Comparison of ENCODE assay signal across 26 cellular contexts in genomic region chr2:168237741-168238140, GRCh38. TPM values are rescaled to one million over a fixed set of nuclear protein-coding genes. Genes with fewer than 3 reads are reported as not detected.
DNase-seq lines count a peak whose midpoint lies in the region; ATAC-seq and TF ChIP-seq lines count a peak whose summit lies in the region.
"Had no signal": no experiment of that assay in that cellular context is flagged by ENCODE, and none has a peak within 500 bp of the region (broad histone marks: within the 10 kb centered on the region; RNA-seq: fewer than 3 reads in every experiment).

No MANE protein-coding gene starts in this region.

- H3K79me2 ChIP-seq in GM23248 (ENCODE audit: insufficient read depth) = peaks cover 65% of the 10 kb centered on the region

- in situ Hi-C loops in GM23248 (cut with MboI) = no loop called here

- no peaks in the 10 kb centered on the region for H3K9me2 ChIP-seq in GM23248 (ENCODE audit: insufficient read depth)

- H3K4me2 ChIP-seq in GM23248 (ENCODE audit: unreplicated experiment) = no peak overlapping the region

- TF ChIP-seq CTCF in fibroblast of the aortic adventitia (IDR thresholded peaks at IDR 0.05; ENCODE audit: insufficient read depth, low read length) = no peak
- TF ChIP-seq CTCF in type B pancreatic cell (conservative IDR thresholded peaks at IDR 0.05) = no peak

- H3K4me1 ChIP-seq in GM23248 (ENCODE audit: insufficient read depth) (peaks cover 20% of the 10 kb centered on the region), adipocyte (ENCODE audit: control insufficient read depth, insufficient read depth, low read length) (peaks cover 18% of the 10 kb centered on the region)
- H3K4me1 ChIP-seq: psoas muscle, tibial nerve had no signal

- no peaks in the 10 kb centered on the region for H3K27me3 Mint-ChIP-seq in T-helper 2 cell treated with Interferon-gamma antibody and Interleukin-4, amounts not matched to agents 5 μg/mL and 100 μg/mL, for 36 hours (ENCODE audit: low read depth)
- H3K27me3 Mint-ChIP-seq in type B pancreatic cell = no peaks in the 10 kb centered on the region
- H3K27me3 Mint-ChIP-seq: activated naive CD4-positive, alpha-beta T cell treated with anti-CD3 and anti-CD28 coated beads, Interleukin-2, amount 50 U/mL, for 24 hours; B cell; CD4-positive, alpha-beta memory T cell; natural killer cell treated with Interleukin-12 subunit alpha and Interleukin-12 subunit beta and Interleukin-15 and Interleukin-18, amount 100 ng/mL, for 72 hours had no signal

- no peaks in the 10 kb centered on the region for H3K9me3 ChIP-seq in GM23248 (ENCODE audit: low read depth)
- no peaks in the 10 kb centered on the region for H3K9me3 ChIP-seq in adipocyte (ENCODE audit: control insufficient read depth, low read length)
- H3K9me3 ChIP-seq: psoas muscle, sigmoid colon, SJSA1, tibial nerve had no signal

- WGBS in GM23248 (ENCODE audit: low coverage in 1 of 2, low lambda C conversion rate in 2 of 2, missing lambda C conversion rate in 2 of 2), 2 experiments = 36 to 39% methylated on average over 1 of the region's 1 CpG

- no peaks in the 10 kb centered on the region for H3K36me3 ChIP-seq in GM23248 (ENCODE audit: low read depth)
- H3K36me3 ChIP-seq in adipocyte (ENCODE audit: control insufficient read depth, insufficient read depth, low read length, severe bottlenecking) = no peaks in the 10 kb centered on the region
- H3K36me3 ChIP-seq: sigmoid colon, tibial nerve had no signal

- DNase-seq in AG08396 (ENCODE audit: low spot score) = peak; percentile 33
- peak; percentile 38 for DNase-seq in GM23248
- DNase-seq in adipocyte (ENCODE audit: low read depth) = peak; percentile 65
- DNase-seq in fibroblast of the aortic adventitia (ENCODE audit: low read depth) = peak; percentile 43
- no peak for DNase-seq in T-helper 2 cell treated with Interferon-gamma antibody and Interleukin-4, amounts not matched to agents 5 μg/mL and 100 μg/mL, for 36 hours (ENCODE audit: low spot score)
- DNase-seq in type B pancreatic cell (ENCODE audit: extremely low spot score, unreplicated experiment) = no peak
- DNase-seq: activated CD4-positive, alpha-beta T cell treated with anti-CD3 and anti-CD28 coated beads, Interleukin-2, amount 50 U/mL, for 1 hour; amygdala; CD4-positive, alpha-beta memory T cell; effector CD8-positive, alpha-beta T cell; erythroblast; NCI-H146; NCI-H748 treated with DMSO at 0.1 percent for 48 hours; occipital lobe; psoas muscle; sigmoid colon; stimulated activated CD4-positive, alpha-beta T cell treated with anti-CD3 and anti-CD28 coated beads, Interleukin-4, amount 100 ng/mL, for 1 hour had no signal

- H3K4me3 ChIP-seq in GM23248 (no peak overlapping the region), adipocyte (ENCODE audit: low read length) (no peak overlapping the region), fibroblast of the aortic adventitia (ENCODE audit: low read depth, low read length) (no peak overlapping the region)
- H3K4me3 ChIP-seq: lung, psoas muscle, sigmoid colon, SJSA1, tibial nerve had no signal

- no peaks in the 10 kb centered on the region for H4K20me1 ChIP-seq in GM23248 (ENCODE audit: insufficient read depth)

- peaks cover 30% of the 10 kb centered on the region for H3K4me1 Mint-ChIP-seq in T-helper 2 cell treated with Interferon-gamma antibody and Interleukin-4, amounts not matched to agents 5 μg/mL and 100 μg/mL, for 36 hours (ENCODE audit: low read depth)
- no peaks in the 10 kb centered on the region for H3K4me1 Mint-ChIP-seq in type B pancreatic cell (ENCODE audit: unreplicated experiment)
- H3K4me1 Mint-ChIP-seq: WTC11 had no signal

- peaks cover 36% of the 10 kb centered on the region for H3K36me3 Mint-ChIP-seq in T-helper 2 cell treated with Interferon-gamma antibody and Interleukin-4, amounts not matched to agents 5 μg/mL and 100 μg/mL, for 36 hours (ENCODE audit: low read depth)
- peaks cover 7% of the 10 kb centered on the region for H3K36me3 Mint-ChIP-seq in type B pancreatic cell
- H3K36me3 Mint-ChIP-seq: natural killer cell treated with Interleukin-12 subunit alpha and Interleukin-12 subunit beta and Interleukin-15 and Interleukin-18, amount 100 ng/mL, for 72 hours had no signal

- no peak overlapping the region for H3K9ac ChIP-seq in GM23248
- H3K9ac ChIP-seq in adipocyte (ENCODE audit: low read length) = no peak overlapping the region

- ATAC-seq in HG02870 (IDR thresholded peaks at IDR 0.05; ENCODE audit: unreplicated experiment) (no peak), GM18867 (IDR thresholded peaks at IDR 0.05; ENCODE audit: unreplicated experiment) (no peak)
- ATAC-seq: natural killer cell treated with Interleukin-12 subunit alpha and Interleukin-12 subunit beta and Interleukin-15 and Interleukin-18, amount 100 ng/mL, for 72 hours; psoas muscle; WTC11 had no signal

- H3K27me3 ChIP-seq in GM23248 (replicated peaks; ENCODE audit: insufficient read depth) (no peaks in the 10 kb centered on the region), adipocyte (replicated peaks; ENCODE audit: control insufficient read depth, insufficient read depth, low read length) (no peaks in the 10 kb centered on the region)
- H3K27me3 ChIP-seq: sigmoid colon, SJSA1, tibial nerve had no signal

- no peak overlapping the region for H3K4me3 Mint-ChIP-seq in T-helper 2 cell treated with Interferon-gamma antibody and Interleukin-4, amounts not matched to agents 5 μg/mL and 100 μg/mL, for 36 hours
- H3K4me3 Mint-ChIP-seq in type B pancreatic cell = no peak overlapping the region
- H3K4me3 Mint-ChIP-seq: activated naive CD4-positive, alpha-beta T cell treated with anti-CD3 and anti-CD28 coated beads, Interleukin-2, amount 50 U/mL, for 24 hours; B cell; natural killer cell treated with Interleukin-12 subunit alpha and Interleukin-12 subunit beta and Interleukin-15 and Interleukin-18, amount 100 ng/mL, for 72 hours; WTC11 had no signal

- H3K27ac Mint-ChIP-seq in T-helper 2 cell treated with Interferon-gamma antibody and Interleukin-4, amounts not matched to agents 5 μg/mL and 100 μg/mL, for 36 hours = no peak overlapping the region
- no peak overlapping the region for H3K27ac Mint-ChIP-seq in type B pancreatic cell
- H3K27ac Mint-ChIP-seq: activated naive CD4-positive, alpha-beta T cell treated with anti-CD3 and anti-CD28 coated beads, Interleukin-2, amount 50 U/mL, for 24 hours; B cell; CD4-positive, alpha-beta memory T cell; natural killer cell treated with Interleukin-12 subunit alpha and Interleukin-12 subunit beta and Interleukin-15 and Interleukin-18, amount 100 ng/mL, for 72 hours; WTC11 had no signal

- H2AFZ ChIP-seq in GM23248 = no peak overlapping the region

- H3K9me3 Mint-ChIP-seq in T-helper 2 cell treated with Interferon-gamma antibody and Interleukin-4, amounts not matched to agents 5 μg/mL and 100 μg/mL, for 36 hours = peaks cover 3% of the 10 kb centered on the region
- H3K9me3 Mint-ChIP-seq in type B pancreatic cell = no peaks in the 10 kb centered on the region
- H3K9me3 Mint-ChIP-seq: activated naive CD4-positive, alpha-beta T cell treated with anti-CD3 and anti-CD28 coated beads, Interleukin-2, amount 50 U/mL, for 24 hours; CD4-positive, alpha-beta memory T cell; natural killer cell treated with Interleukin-12 subunit alpha and Interleukin-12 subunit beta and Interleukin-15 and Interleukin-18, amount 100 ng/mL, for 72 hours; WTC11 had no signal

- 0 out of 2 replicates have a peak, but pooled peaks cover 7% of the 10 kb centered on the region for H3F3A ChIP-seq in GM23248 (ENCODE audit: insufficient read depth)

- no peak overlapping the region for H3K27ac ChIP-seq in GM23248
- H3K27ac ChIP-seq: psoas muscle, sigmoid colon, SJSA1, tibial nerve had no signal

RNA-seq across cellular contexts. Expression of gene STK39, which starts 9.7 kb away (rescaled TPM):
- 10.5 and 14.6 TPM in 2 replicates for total RNA-seq in GM23248 (2014; rRNA removed; shearing (Covaris generic))
- polyA plus RNA-seq in GM23248 (2016; fragmentation: Nextera tagmentation; extraction: Ambion mirVana) = 2.5 and 3.2 TPM in 2 replicates
- 8.2 and 31.0 TPM in 2 replicates for total RNA-seq in fibroblast of the aortic adventitia (ENCODE audit: low replicate concordance)
- total RNA-seq in type B pancreatic cell (ENCODE audit: low replicate concordance) = 22.0 and 26.2 TPM in 2 replicates

Comparison
In these comparisons a context has a peak if more than half of its experiments do, and no peak if none do; other contexts are left out.
1. DNase-seq: peak in AG08396 (single experiment), GM23248 (single experiment), adipocyte (single experiment) and fibroblast of the aortic adventitia (single experiment); none in T-helper 2 cell treated with Interferon-gamma antibody and Interleukin-4, amounts not matched to agents 5 μg/mL and 100 μg/mL, for 36 hours (single experiment) and type B pancreatic cell (single experiment).